In the genomic region with DNA sequence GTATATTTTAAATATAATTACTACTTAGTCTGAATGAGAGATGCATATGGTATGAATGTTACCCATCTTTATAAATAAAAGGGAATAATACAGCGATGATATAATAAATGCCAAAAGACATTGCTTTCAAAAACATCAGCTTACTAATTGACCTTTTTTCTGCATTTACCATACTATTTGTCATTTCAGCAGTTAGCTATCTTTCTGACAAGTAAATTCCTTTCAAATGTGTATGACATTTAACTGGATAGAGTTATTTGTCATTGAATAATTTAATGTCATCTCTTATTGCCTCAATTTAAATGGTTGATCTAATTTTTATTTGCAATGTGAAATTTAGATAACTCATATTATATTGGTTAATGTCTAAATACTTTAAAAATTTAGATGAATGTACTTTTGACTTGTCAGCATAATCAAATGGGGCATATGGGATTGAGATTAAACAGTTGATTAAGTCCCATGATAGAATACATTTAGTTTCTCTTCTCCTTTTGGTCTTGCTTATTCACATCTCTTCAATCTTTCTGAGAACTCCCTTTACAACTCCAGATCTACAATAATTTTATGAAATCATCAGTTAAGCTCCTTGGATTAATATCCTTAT, we compare ENCODE assay signal across 22 cellular contexts.
DNase-seq lines count a peak whose midpoint lies in the region; ATAC-seq, FAIRE-seq and TF ChIP-seq lines count a peak whose summit lies in the region.
"Had no signal": no experiment of that assay in that cellular context is flagged by ENCODE, and none has a peak within 500 bp of the region (broad histone marks: within the 10 kb centered on the region; RNA-seq: fewer than 3 reads in every experiment).

No MANE protein-coding gene starts in this region.

- no peak overlapping the region for H4K91ac ChIP-seq in IMR-90 (ENCODE audit: insufficient read depth, low read depth, low read length)

- ATAC-seq in IMR-90 (ENCODE audit: low read depth) (no peak), SK-N-SH treated with all-trans-retinoic acid at 6 μM for 48 hours (no peak), HG03457 (IDR thresholded peaks at IDR 0.05; ENCODE audit: unreplicated experiment) (no peak), GM18502 (IDR thresholded peaks at IDR 0.05; ENCODE audit: poor library complexity, unreplicated experiment) (no peak)
- ATAC-seq: A549; CD8-positive, alpha-beta T cell; GM12878 had no signal

- DNase-seq in IMR-90, result no peak
- DNase-seq in OCI-M1 (lab: John Stamatoyannopoulos, UW), result no peak
- DNase-seq: 8988T; AML-193; Caco-2; Calu3; CD4-positive, alpha-beta T cell; CD8-positive, alpha-beta T cell; DMS79 treated with DMSO at 0.1 percent for 48 hours had no signal

- TF ChIP-seq CTCF in IMR-90 (conservative IDR thresholded peaks at IDR 0.05; ENCODE audit: low read depth, low read length), result no peak
- no peak for TF ChIP-seq CTCF in neural cell (IDR thresholded peaks at IDR 0.05; ENCODE audit: poor library complexity, severe bottlenecking)

- H3K4ac ChIP-seq in IMR-90 (ENCODE audit: low read depth, low read length), result no peak overlapping the region

- H4K20me1 ChIP-seq in IMR-90 (ENCODE audit: insufficient read depth, low read length), result no peaks in the 10 kb centered on the region
- H4K20me1 ChIP-seq in neural cell (ENCODE audit: insufficient read depth), result no peaks in the 10 kb centered on the region
- H4K20me1 ChIP-seq: BLaER1 treated with 17β-estradiol and CSF1 and Interleukin-3, amounts not matched to agents 10 nM and 100 nM had no signal

- no peak overlapping the region for H2BK5ac ChIP-seq in IMR-90 (ENCODE audit: low read depth, low read length, poor library complexity, severe bottlenecking)

- no peak overlapping the region for H4K8ac ChIP-seq in IMR-90 (ENCODE audit: low read depth in 2 of 2, low read length in 2 of 2)

- no peak overlapping the region for H4K5ac ChIP-seq in IMR-90 (ENCODE audit: low read depth, low read length)

- H3K9me3 ChIP-seq in IMR-90 (ENCODE audit: control insufficient read depth, insufficient read depth, low read length) (no peaks in the 10 kb centered on the region), neural cell (ENCODE audit: low read length) (no peaks in the 10 kb centered on the region)
- H3K9me3 ChIP-seq: A549; BLaER1 treated with 17β-estradiol and CSF1 and Interleukin-3, amounts not matched to agents 10 nM and 100 nM; Caco-2 had no signal

- peak; percentile 93 for TF ChIP-seq EP300 in neural cell (conservative IDR thresholded peaks at IDR 0.05; ENCODE audit: poor library complexity, severe bottlenecking)

- BruUV-seq in IMR-90 (replicated peaks; lab: Mats Ljungman, UMichigan), result no TSS peak

- POLR2A ChIA-PET in IMR-90 (lab: Charles Lee; ENCODE audit: unreplicated experiment), result no interaction called here

- H3K79me1 ChIP-seq in IMR-90 (ENCODE audit: low read depth in 1 of 2, low read length in 2 of 2), result no peaks in the 10 kb centered on the region

- WGBS in IMR-90 (ENCODE audit: extremely low coverage in 2 of 2, insufficient read length in 1 of 2), 2 experiments, result no CpG with 5 or more reads among the region's 1 CpG

- no peaks in the 10 kb centered on the region for H3K36me3 ChIP-seq in IMR-90 (ENCODE audit: control insufficient read depth, insufficient read depth, low read length)
- no peaks in the 10 kb centered on the region for H3K36me3 ChIP-seq in neural cell (ENCODE audit: insufficient read depth, low read length)
- H3K36me3 ChIP-seq: BLaER1 treated with 17β-estradiol and CSF1 and Interleukin-3, amounts not matched to agents 10 nM and 100 nM had no signal

- no peak overlapping the region for H3K18ac ChIP-seq in IMR-90 (ENCODE audit: low read depth, low read length)

- no peak overlapping the region for H2AK9ac ChIP-seq in IMR-90 (replicated peaks; ENCODE audit: low read depth, low read length, poor library complexity)

- no peak overlapping the region for H3K23ac ChIP-seq in IMR-90 (ENCODE audit: low read depth, low read length)

- intact Hi-C loops in IMR-90 (cut with micrococcal nuclease), result no loop called here

- FAIRE-seq in A204.1 (lab: Jason Lieb, UNC), result peak; percentile 11
- FAIRE-seq: A549, D721Med, G401.6, GM12878, GM12892, GM19239 had no signal

- no peak overlapping the region for H2AFZ ChIP-seq in IMR-90 (replicated peaks; ENCODE audit: low read length, poor library complexity)
- H2AFZ ChIP-seq in neural cell (ENCODE audit: low read depth, low read length), result no peak overlapping the region

- H2BK20ac ChIP-seq in IMR-90 (ENCODE audit: low read depth, low read length), result no peak overlapping the region

- dilution Hi-C loops in IMR-90 (cut with HindIII; ENCODE audit: low sequenced_read_pairs, unreplicated experiment), result no loop called here

- H3K9me2 ChIP-seq in neural cell (ENCODE audit: insufficient read depth, low read length), result no peaks in the 10 kb centered on the region

- H3K27ac ChIP-seq in IMR-90 (ENCODE audit: insufficient read depth, low read length) (no peak overlapping the region), neural cell (ENCODE audit: low read length) (peak overlapping the region; percentile 28)
- H3K27ac ChIP-seq: A549; BLaER1 treated with 17β-estradiol and CSF1 and Interleukin-3, amounts not matched to agents 10 nM and 100 nM; C4-2B had no signal

- CTCF ChIA-PET in IMR-90 (lab: Yijun Ruan, JAX), result interaction anchor here (0.8 kb wide), 1 partner anchor 16 kb away, joined by 3 read pairs; no protein-coding TSS in a partner anchor

- H3F3A ChIP-seq in neural cell (ENCODE audit: insufficient read depth, low read length, poor library complexity, severe bottlenecking), result peaks cover 3% of the 10 kb centered on the region

- no peak overlapping the region for H3K9ac ChIP-seq in IMR-90 (ENCODE audit: low read depth, low read length)
- H3K9ac ChIP-seq in neural cell (ENCODE audit: low read length), result no peak overlapping the region
- H3K9ac ChIP-seq: BLaER1 treated with 17β-estradiol and CSF1 and Interleukin-3, amounts not matched to agents 10 nM and 100 nM had no signal

- no peak overlapping the region for H2AK5ac ChIP-seq in IMR-90 (ENCODE audit: low read depth, low read length)

- H2BK120ac ChIP-seq in IMR-90 (ENCODE audit: low read depth, low read length), result no peak overlapping the region

- no peak overlapping the region for H2BK15ac ChIP-seq in IMR-90 (ENCODE audit: low read depth, low read length)

- H3K4me3 ChIP-seq in IMR-90 (ENCODE audit: insufficient read depth, low read depth, low read length) (no peak overlapping the region), neural cell (ENCODE audit: low read length) (no peak overlapping the region)
- H3K4me3 ChIP-seq: A549; BLaER1 treated with 17β-estradiol and CSF1 and Interleukin-3, amounts not matched to agents 10 nM and 100 nM; GM12878 had no signal

- H3K27me3 ChIP-seq in IMR-90 (ENCODE audit: control insufficient read depth, insufficient read depth, low read length) (no peaks in the 10 kb centered on the region), neural cell (ENCODE audit: insufficient read depth, low read depth, low read length) (no peaks in the 10 kb centered on the region)
- H3K27me3 ChIP-seq: BLaER1 treated with 17β-estradiol and CSF1 and Interleukin-3, amounts not matched to agents 10 nM and 100 nM had no signal

- no peak overlapping the region for H3K14ac ChIP-seq in IMR-90 (replicated peaks; ENCODE audit: low read depth, low read length)

- H3K79me2 ChIP-seq in neural cell (replicated peaks; ENCODE audit: insufficient read depth, low read length), result no peaks in the 10 kb centered on the region

- TF ChIP-seq RAD21 in IMR-90 (IDR thresholded peaks at IDR 0.05; ENCODE audit: low read length) (no peak), neural cell (conservative IDR thresholded peaks at IDR 0.05) (no peak)

- TF ChIP-seq POLR2A in IMR-90 (IDR thresholded peaks at IDR 0.05; ENCODE audit: low read depth, low read length), result no peak

- H3K4me1 ChIP-seq in IMR-90 (ENCODE audit: control insufficient read depth, insufficient read depth, low read length), result no peaks in the 10 kb centered on the region
- H3K4me1 ChIP-seq: A549; BLaER1 treated with 17β-estradiol and CSF1 and Interleukin-3, amounts not matched to agents 10 nM and 100 nM; Caco-2 had no signal

- in situ Hi-C loops in IMR-90 (cut with MboI; ENCODE audit: low sequenced_read_pairs), result no loop called here

- H3K56ac ChIP-seq in IMR-90 (ENCODE audit: extremely low read depth, insufficient read depth, low read length), result no peak overlapping the region

- H3K9me1 ChIP-seq in IMR-90 (ENCODE audit: insufficient read depth, low read length), result no peaks in the 10 kb centered on the region

- H3K4me2 ChIP-seq in IMR-90 (ENCODE audit: low read depth, low read length) (no peak overlapping the region), neural cell (ENCODE audit: low read length) (peak overlapping the region; percentile 28)
- H3K4me2 ChIP-seq: A549; BLaER1 treated with 17β-estradiol and CSF1 and Interleukin-3, amounts not matched to agents 10 nM and 100 nM had no signal

TF ChIP-seq in IMR-90, 13 proteins besides CTCF, POLR2A, EP300 and RAD21:
- TF ChIP-seq NFE2L2 (IDR thresholded peaks at IDR 0.05; ENCODE audit: low read depth, low read length), result no peak
- TF ChIP-seq MAFK (IDR thresholded peaks at IDR 0.05; ENCODE audit: low read depth, low read length), result peak; percentile 67
- no peak for TF ChIP-seq MAZ (IDR thresholded peaks at IDR 0.05; ENCODE audit: borderline replicate concordance, low read depth, low read length)
- no peak for TF ChIP-seq MXI1 (IDR thresholded peaks at IDR 0.05; ENCODE audit: borderline replicate concordance, low read depth, low read length)
- TF ChIP-seq SMC3 (IDR thresholded peaks at IDR 0.05; ENCODE audit: low read depth, low read length), result no peak
- no peak for TF ChIP-seq CHD1 (IDR thresholded peaks at IDR 0.05; ENCODE audit: low read depth, low read length)
TF ChIP-seq in IMR-90: peak in this region for 1.

TF ChIP-seq in neural cell, 6 proteins besides CTCF, POLR2A, EP300 and RAD21 (continues in another document):
- peak; percentile 63 for TF ChIP-seq POLR2AphosphoS5 (IDR thresholded peaks at IDR 0.05)
